8 cellular contexts compared by ENCODE assay signal in the genomic region with DNA sequence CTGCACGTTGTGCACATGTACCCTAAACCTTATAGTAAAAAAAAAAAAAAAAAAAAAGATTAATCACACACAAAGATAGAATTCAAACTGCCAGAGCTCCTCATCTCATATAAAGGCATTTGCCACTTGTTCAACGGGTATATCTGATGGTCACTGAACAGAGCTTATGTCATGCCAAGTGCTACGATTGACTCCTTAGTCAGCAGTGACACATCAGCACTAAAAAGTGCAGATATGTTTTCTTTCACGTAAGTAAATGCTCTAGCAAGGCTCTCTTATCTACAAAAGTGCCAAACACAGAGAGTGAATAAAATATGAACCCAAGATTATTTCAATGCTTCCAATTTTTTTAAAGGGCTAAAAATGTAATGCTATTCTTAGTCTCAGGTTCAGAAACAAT. TPM values are rescaled to one million over a fixed set of nuclear protein-coding genes. Genes with fewer than 3 reads are reported as not detected.
DNase-seq lines count a peak whose midpoint lies in the region; ATAC-seq, FAIRE-seq and TF ChIP-seq lines count a peak whose summit lies in the region.

No MANE protein-coding gene starts in this region.

- no peaks in the 10 kb centered on the region for H3K9me2 ChIP-seq in Karpas-422 (replicated peaks; ENCODE audit: insufficient read depth, low read length)

- no peak for TF ChIP-seq CTCF in ascending aorta (IDR thresholded peaks at IDR 0.05)
- TF ChIP-seq CTCF in keratinocyte (optimal IDR thresholded peaks at IDR 0.05 in 1 of 3, IDR thresholded peaks at IDR 0.05 in 1 of 3, conservative IDR thresholded peaks at IDR 0.05 in 1 of 3; ENCODE audit: extremely low read depth in 1 of 3, insufficient read depth in 2 of 3, low read length in 3 of 3) = no peak

- intact Hi-C loops in ascending aorta (cut with DNase I) = loop anchor here (5.0 kb wide), 1 partner anchor 686 kb away; a partner anchor contains a TSS

- H3K9me3 ChIP-seq in Karpas-422 (ENCODE audit: low read length) = no peaks in the 10 kb centered on the region
- no peaks in the 10 kb centered on the region for H3K9me3 ChIP-seq in ascending aorta
- no peaks in the 10 kb centered on the region for H3K9me3 ChIP-seq in keratinocyte (ENCODE audit: control insufficient read depth, low read depth, low read length)
- no peaks in the 10 kb centered on the region for H3K9me3 ChIP-seq in subcutaneous abdominal adipose tissue (ENCODE audit: control insufficient read depth in 5 of 5, low read length in 5 of 5)

- no peaks in the 10 kb centered on the region for H3K27me3 ChIP-seq in Karpas-422 (ENCODE audit: low read length)
- no peaks in the 10 kb centered on the region for H3K27me3 ChIP-seq in ascending aorta
- no peaks in the 10 kb centered on the region for H3K27me3 ChIP-seq in keratinocyte (ENCODE audit: control insufficient read depth, extremely low read depth, insufficient read depth, low read length)
- no peaks in the 10 kb centered on the region for H3K27me3 ChIP-seq in subcutaneous abdominal adipose tissue (ENCODE audit: control insufficient read depth in 5 of 5, insufficient read depth in 4 of 5, low read length in 5 of 5)

- 0 out of 2 replicates have a peak, but pooled peaks cover 6% of the 10 kb centered on the region for H4K20me1 ChIP-seq in Karpas-422 (ENCODE audit: insufficient read depth, low read depth, low read length)
- H4K20me1 ChIP-seq in keratinocyte (ENCODE audit: control insufficient read depth, extremely low read depth, insufficient read depth, low read length) = no peaks in the 10 kb centered on the region

- H3K9ac ChIP-seq in Karpas-422 (ENCODE audit: low read length) (peak overlapping the region; percentile 97), keratinocyte (ENCODE audit: control insufficient read depth, extremely low read depth, insufficient read depth, low read length) (peak overlapping the region; percentile 100), subcutaneous abdominal adipose tissue (ENCODE audit: low read length in 5 of 5) (peak overlapping the region in 4 of 5 donors; percentile 90 to 95 (median 94))

- peak overlapping the region; percentile 26 for H3K27ac ChIP-seq in Karpas-422 (ENCODE audit: low read length)
- peak overlapping the region; percentile 73 to 79 for H3K27ac ChIP-seq in ascending aorta
- peak overlapping the region; percentile 96 for H3K27ac ChIP-seq in keratinocyte (ENCODE audit: control insufficient read depth, insufficient read depth, low read length)
- H3K27ac ChIP-seq in subcutaneous abdominal adipose tissue (ENCODE audit: low read depth, low read length) = peak overlapping the region; percentile 82

- peak overlapping the region; percentile 80 for H3K4me2 ChIP-seq in Karpas-422 (ENCODE audit: low read depth, low read length, poor library complexity, severe bottlenecking)
- peak overlapping the region; percentile 90 for H3K4me2 ChIP-seq in keratinocyte (ENCODE audit: control insufficient read depth, extremely low read depth, insufficient read depth, low read depth, low read length)

- H3K36me3 ChIP-seq in Karpas-422 (ENCODE audit: insufficient read depth, low read length) = peaks cover 34% of the 10 kb centered on the region; the same call in 1 of the 2 replicates
- peaks cover 0 to 14% of the 10 kb centered on the region in 2 donors for H3K36me3 ChIP-seq in ascending aorta
- peaks cover 2 to 8% of the 10 kb centered on the region in 2 experiments for H3K36me3 ChIP-seq in keratinocyte (ENCODE audit: control insufficient read depth in 2 of 2, extremely low read depth in 1 of 2, insufficient read depth in 2 of 2, low read length in 2 of 2)
- peaks cover 11 to 25% (median 19%) of the 10 kb centered on the region in 5 donors for H3K36me3 ChIP-seq in subcutaneous abdominal adipose tissue (ENCODE audit: control insufficient read depth in 5 of 5, insufficient read depth in 5 of 5, low read length in 5 of 5)

- no peaks in the 10 kb centered on the region for H3K9me1 ChIP-seq in keratinocyte (ENCODE audit: control insufficient read depth, extremely low read depth, insufficient read depth, low read length)

- dilution Hi-C loops in keratinocyte (cut with MboI; ENCODE audit: extremely low pct_ligation_motif_present, low sequenced_read_pairs) = no loop called here

- FAIRE-seq in keratinocyte (lab: Jason Lieb, UNC) = peak; percentile 84

- DNase-seq in EH (ENCODE audit: low read depth) = peak; percentile 86
- DNase-seq in Karpas-422 = peak; percentile 47
- DNase-seq in ascending aorta (ENCODE audit: low spot score in 2 of 2) = no peak
- no peak for DNase-seq in keratinocyte (ENCODE audit: low read depth, low spot score)
- no peak for DNase-seq in NCI-H2196 treated with DMSO at 0.1 percent for 48 hours (lab: John Stamatoyannopoulos, UW; ENCODE audit: unreplicated experiment)

- ATAC-seq in GM18502 (IDR thresholded peaks at IDR 0.05; ENCODE audit: poor library complexity, unreplicated experiment) (no peak), GM21360 (IDR thresholded peaks at IDR 0.05; ENCODE audit: unreplicated experiment) (no peak)

- H3K4me3 ChIP-seq in Karpas-422 (ENCODE audit: low read length) (peak overlapping the region; percentile 98), ascending aorta (peak overlapping the region; percentile 67 to 72), keratinocyte (ENCODE audit: control insufficient read depth in 2 of 3, extremely low read depth in 1 of 3, insufficient read depth in 2 of 3, low read depth in 1 of 3, low read length in 3 of 3) (peak overlapping the region; percentile 93 to 95 (median 94)), subcutaneous abdominal adipose tissue (ENCODE audit: low read depth in 1 of 5, low read length in 5 of 5) (peak overlapping the region; percentile 89 to 99 (median 91))

- H2AFZ ChIP-seq in Karpas-422 (ENCODE audit: low read length) = no peak overlapping the region
- H2AFZ ChIP-seq in keratinocyte (ENCODE audit: control insufficient read depth, low read length) = no peak overlapping the region

- H3K4me1 ChIP-seq in Karpas-422 (ENCODE audit: low read length) (peaks cover 36% of the 10 kb centered on the region), ascending aorta (peaks cover 0 to 5% of the 10 kb centered on the region in 2 donors), keratinocyte (ENCODE audit: control insufficient read depth, extremely low read depth, insufficient read depth, low read length) (peaks cover 15% of the 10 kb centered on the region), subcutaneous abdominal adipose tissue (ENCODE audit: control insufficient read depth in 5 of 5, insufficient read depth in 5 of 5, low read length in 5 of 5) (peaks cover 0 to 34% (median 26%) of the 10 kb centered on the region in 5 donors)

- H3K79me2 ChIP-seq in Karpas-422 (ENCODE audit: low read length) = peaks cover 54% of the 10 kb centered on the region
- H3K79me2 ChIP-seq in keratinocyte (ENCODE audit: control insufficient read depth, insufficient read depth, low read length) = peaks cover 31% of the 10 kb centered on the region

RNA-seq across cellular contexts. Expression of a gene that starts 1.1 kb away (rescaled TPM):
- 48.2 and 89.7 TPM in 2 replicates for total RNA-seq in Karpas-422 (2014; rRNA removed; shearing (Covaris generic); ENCODE audit: low replicate concordance)
- total RNA-seq in ascending aorta = 60.8 TPM
- polyA plus RNA-seq in keratinocyte = 30.2 to 55.6 TPM (median 38.1 TPM) in 3 replicates
- 14.1 TPM for polyA plus RNA-seq in keratinocyte (2011; ENCODE audit: low read depth)
- polyA plus RNA-seq in keratinocyte (2011; cell fraction: cytosol; rRNA removed) = 12.0 and 23.5 TPM in 2 replicates
- polyA plus RNA-seq in keratinocyte (2011; cell fraction: nucleus; rRNA removed) = 39.2 and 50.4 TPM in 2 replicates
- polyA plus RNA-seq in keratinocyte (2012; ENCODE audit: low replicate concordance) = 18.1 and 52.0 TPM in 2 replicates
- polyA minus RNA-seq in keratinocyte = 11.7 to 44.6 TPM (median 16.8 TPM) in 3 replicates
- 57.4 TPM for polyA minus RNA-seq in keratinocyte (2011; cell fraction: cytosol; rRNA and poly(A)+ RNA removed)
- 63.8 and 79.6 TPM in 2 replicates for polyA minus RNA-seq in keratinocyte (2011; cell fraction: nucleus; rRNA and poly(A)+ RNA removed)

RNA-seq across cellular contexts. Expression of a gene that starts 39.5 kb away (rescaled TPM):
- total RNA-seq in Karpas-422 (2014; rRNA removed; shearing (Covaris generic); ENCODE audit: low replicate concordance) = not detected in 2 replicates
- not detected for total RNA-seq in ascending aorta
- not detected in 3 replicates for polyA plus RNA-seq in keratinocyte
- not detected for polyA plus RNA-seq in keratinocyte (2011; ENCODE audit: low read depth)
- not detected in 2 replicates for polyA plus RNA-seq in keratinocyte (2011; cell fraction: cytosol; rRNA removed)
- polyA plus RNA-seq in keratinocyte (2011; cell fraction: nucleus; rRNA removed) = not detected in 2 replicates
- polyA plus RNA-seq in keratinocyte (2012; ENCODE audit: low replicate concordance) = not detected in 2 replicates
- polyA minus RNA-seq in keratinocyte = not detected in 3 replicates
- not detected for polyA minus RNA-seq in keratinocyte (2011; cell fraction: cytosol; rRNA and poly(A)+ RNA removed)
- polyA minus RNA-seq in keratinocyte (2011; cell fraction: nucleus; rRNA and poly(A)+ RNA removed) = not detected in 2 replicates

Comparison
In these comparisons a context has a peak if more than half of its experiments do, and no peak if none do; other contexts are left out.
1. DNase-seq: peak in EH (single experiment) and Karpas-422 (single experiment); none in ascending aorta (0 of 2), keratinocyte (single experiment) and NCI-H2196 treated with DMSO at 0.1 percent for 48 hours (single experiment).
2. H3K27ac ChIP-seq: peak in every context shown above with its lines; median percentile 96 in keratinocyte; 82 in subcutaneous abdominal adipose tissue; 76 in ascending aorta; 26 in Karpas-422.
3. Peak in every context shown above with its lines, with median percentiles within 50 percentile points of each other: H3K4me3 ChIP-seq and H3K9ac ChIP-seq.